7 cellular contexts compared by ENCODE assay signal in genomic region chr14:105621479-105622328, GRCh38.
DNase-seq lines count a peak whose midpoint lies in the region; ATAC-seq and TF ChIP-seq lines count a peak whose summit lies in the region.
"Not testable (repeated sequence)": the region's sequence is repeated elsewhere in the genome, so short reads cannot be mapped to it uniquely, and the experiment has no call there.

No MANE protein-coding gene starts in this region.

- not testable (repeated sequence) for H3K9ac ChIP-seq in liver (ENCODE audit: low read depth in 1 of 2, low read length in 2 of 2)

- ATAC-seq in RWPE2 (ENCODE audit: low read depth), result not testable (repeated sequence)
- ATAC-seq in stimulated activated naive CD8-positive, alpha-beta T cell treated with anti-CD3 and anti-CD28 coated beads, Interleukin-15, amount 100 ng/mL, for 72 hours, result peak; percentile 30
- peak; percentile 39 for ATAC-seq in upper lobe of right lung

- not testable (repeated sequence) for H3K4me1 ChIP-seq in RWPE2 (ENCODE audit: insufficient read depth, poor library complexity, severe bottlenecking); right atrium auricular region; osteoblast (ENCODE audit: insufficient read depth, low read length); upper lobe of right lung
- H3K4me1 ChIP-seq in esophagus muscularis mucosa (peaks cover 0 to 19% (median 15%) of the 10 kb centered on the region in 4 donors), liver (ENCODE audit: control insufficient read depth in 4 of 4, insufficient read depth in 4 of 4, low read length in 3 of 4) (peaks cover 12 to 28% (median 19%) of the 10 kb centered on the region in 4 donors)

- H3K9me3 Mint-ChIP-seq in stimulated activated naive CD8-positive, alpha-beta T cell treated with anti-CD3 and anti-CD28 coated beads, Interleukin-15, amount 100 ng/mL, for 72 hours, result not testable (repeated sequence)

- 79% methylated on average over 9 of the region's 23 CpGs for WGBS in esophagus muscularis mucosa
- WGBS in liver, result 75% methylated on average over 23 of the region's 23 CpGs

- intact Hi-C loops in esophagus muscularis mucosa (cut with DNase I); upper lobe of right lung (cut with DNase I): not testable (repeated sequence)

- H3K4me3 ChIP-seq in RWPE2 (ENCODE audit: severe bottlenecking); esophagus muscularis mucosa; right atrium auricular region; liver (ENCODE audit: low read depth in 1 of 3, low read length in 3 of 3); osteoblast (ENCODE audit: insufficient read depth, low read length); upper lobe of right lung: not testable (repeated sequence)

- not testable (repeated sequence) for H3K4me2 ChIP-seq in osteoblast (ENCODE audit: insufficient read depth, low read length)

- not testable (repeated sequence) for H3K9me3 ChIP-seq in RWPE2 (ENCODE audit: severe bottlenecking); esophagus muscularis mucosa; right atrium auricular region; liver (ENCODE audit: control insufficient read depth in 4 of 4, low read length in 3 of 4); osteoblast (ENCODE audit: low read depth, low read length); upper lobe of right lung

- H3K27me3 ChIP-seq in RWPE2 (ENCODE audit: insufficient read depth, poor library complexity, severe bottlenecking); esophagus muscularis mucosa; right atrium auricular region; liver (ENCODE audit: control insufficient read depth in 4 of 4, insufficient read depth in 4 of 4, low read length in 3 of 4); osteoblast (ENCODE audit: insufficient read depth, low read length); upper lobe of right lung: not testable (repeated sequence)

- not testable (repeated sequence) for H3K4me1 Mint-ChIP-seq in stimulated activated naive CD8-positive, alpha-beta T cell treated with anti-CD3 and anti-CD28 coated beads, Interleukin-15, amount 100 ng/mL, for 72 hours

- H3K27me3 Mint-ChIP-seq in stimulated activated naive CD8-positive, alpha-beta T cell treated with anti-CD3 and anti-CD28 coated beads, Interleukin-15, amount 100 ng/mL, for 72 hours, result not testable (repeated sequence)

- DNase-seq in RWPE2 (ENCODE audit: low spot score) (peak; percentile 62), right atrium auricular region (ENCODE audit: low spot score) (peak; percentile 42), osteoblast (ENCODE audit: insufficient read length, low spot score, missing footprints) (peak; percentile 57)
- not testable (repeated sequence) for DNase-seq in esophagus muscularis mucosa (ENCODE audit: extremely low spot score); stimulated activated naive CD8-positive, alpha-beta T cell treated with anti-CD3 and anti-CD28 coated beads, Interleukin-15, amount 100 ng/mL, for 72 hours; upper lobe of right lung

- H3K27ac Mint-ChIP-seq in stimulated activated naive CD8-positive, alpha-beta T cell treated with anti-CD3 and anti-CD28 coated beads, Interleukin-15, amount 100 ng/mL, for 72 hours, result not testable (repeated sequence)

- not testable (repeated sequence) for TF ChIP-seq POLR2A in esophagus muscularis mucosa (IDR thresholded peaks at IDR 0.05; ENCODE audit: low read depth)

- not testable (repeated sequence) for H3K4me3 Mint-ChIP-seq in stimulated activated naive CD8-positive, alpha-beta T cell treated with anti-CD3 and anti-CD28 coated beads, Interleukin-15, amount 100 ng/mL, for 72 hours

- H2AFZ ChIP-seq in osteoblast (ENCODE audit: low read length), result not testable (repeated sequence)

- not testable (repeated sequence) for TF ChIP-seq EP300 in esophagus muscularis mucosa (IDR thresholded peaks at IDR 0.05)

- not testable (repeated sequence) for H3K36me3 ChIP-seq in RWPE2 (ENCODE audit: low read depth); esophagus muscularis mucosa; right atrium auricular region; liver (ENCODE audit: control insufficient read depth in 4 of 4, insufficient read depth in 3 of 4, low read depth in 1 of 4, low read length in 3 of 4); osteoblast (ENCODE audit: insufficient read depth, low read length); upper lobe of right lung

- TF ChIP-seq CTCF in RWPE2 (IDR thresholded peaks at IDR 0.05; ENCODE audit: poor library complexity, severe bottlenecking); esophagus muscularis mucosa (IDR thresholded peaks at IDR 0.05); right atrium auricular region (IDR thresholded peaks at IDR 0.05); liver (IDR thresholded peaks at IDR 0.05; ENCODE audit: low read depth, low read length, missing input control); osteoblast (IDR thresholded peaks at IDR 0.05; ENCODE audit: extremely low read depth, low read depth, low read length); upper lobe of right lung (IDR thresholded peaks at IDR 0.05): not testable (repeated sequence)

- not testable (repeated sequence) for H4K20me1 ChIP-seq in osteoblast (ENCODE audit: insufficient read depth, low read length)

- H3K27ac ChIP-seq in RWPE2 (ENCODE audit: poor library complexity, severe bottlenecking); right atrium auricular region; osteoblast (ENCODE audit: low read depth, low read length); upper lobe of right lung: not testable (repeated sequence)
- H3K27ac ChIP-seq in esophagus muscularis mucosa (replicated peaks in 1 of 4) (peak overlapping the region in 3 of 4 donors; percentile 60 to 83 (median 74)), liver (ENCODE audit: low read depth in 1 of 2, low read length in 2 of 2) (peak overlapping the region; percentile 63 to 74)

- H3K79me2 ChIP-seq in osteoblast (ENCODE audit: insufficient read depth, low read length), result not testable (repeated sequence)

- TF ChIP-seq RAD21 in liver (IDR thresholded peaks at IDR 0.05), result not testable (repeated sequence)
